2 cellular contexts compared by ENCODE assay signal in the genomic region with DNA sequence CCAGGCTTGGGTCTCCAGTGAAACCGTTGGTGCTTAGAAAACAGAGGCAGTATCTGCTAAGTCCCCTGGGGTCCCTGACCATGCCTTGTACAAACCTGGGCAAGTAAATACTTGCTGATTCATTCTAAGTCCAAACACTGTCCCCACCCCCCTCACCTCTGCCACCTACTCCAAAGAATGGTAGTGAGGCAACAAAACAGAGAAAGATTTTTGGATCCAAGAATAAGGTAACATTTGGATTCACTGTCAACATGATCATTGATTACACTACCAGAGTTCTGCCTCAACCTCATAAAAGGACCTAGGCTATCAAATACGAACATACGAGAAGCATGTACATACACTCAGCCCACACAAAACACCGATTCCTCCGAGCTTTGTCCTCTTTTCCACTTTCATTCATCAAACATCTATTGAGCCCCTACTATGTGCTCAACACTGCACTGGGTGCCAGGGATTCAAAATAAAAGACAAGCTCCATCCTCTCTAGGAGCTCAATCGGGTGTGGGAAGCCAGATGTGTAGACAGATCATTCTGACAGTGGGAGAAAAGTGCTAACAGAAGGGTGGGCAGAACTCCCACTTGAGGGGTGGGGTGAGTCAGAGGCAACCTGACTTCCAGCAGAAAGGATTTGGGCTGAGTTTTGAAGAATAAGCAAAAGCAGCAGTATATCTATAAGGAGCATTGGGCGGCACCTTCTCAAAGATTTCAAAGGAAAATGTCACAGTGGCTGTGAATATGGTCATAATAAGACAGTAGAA.
TF ChIP-seq lines count a peak whose summit lies in the region.

No MANE protein-coding gene starts in this region.

TF ChIP-seq in liver, 16 proteins besides CTCF, POLR2A, EP300 and RAD21:
- TF ChIP-seq, protein P1, sequence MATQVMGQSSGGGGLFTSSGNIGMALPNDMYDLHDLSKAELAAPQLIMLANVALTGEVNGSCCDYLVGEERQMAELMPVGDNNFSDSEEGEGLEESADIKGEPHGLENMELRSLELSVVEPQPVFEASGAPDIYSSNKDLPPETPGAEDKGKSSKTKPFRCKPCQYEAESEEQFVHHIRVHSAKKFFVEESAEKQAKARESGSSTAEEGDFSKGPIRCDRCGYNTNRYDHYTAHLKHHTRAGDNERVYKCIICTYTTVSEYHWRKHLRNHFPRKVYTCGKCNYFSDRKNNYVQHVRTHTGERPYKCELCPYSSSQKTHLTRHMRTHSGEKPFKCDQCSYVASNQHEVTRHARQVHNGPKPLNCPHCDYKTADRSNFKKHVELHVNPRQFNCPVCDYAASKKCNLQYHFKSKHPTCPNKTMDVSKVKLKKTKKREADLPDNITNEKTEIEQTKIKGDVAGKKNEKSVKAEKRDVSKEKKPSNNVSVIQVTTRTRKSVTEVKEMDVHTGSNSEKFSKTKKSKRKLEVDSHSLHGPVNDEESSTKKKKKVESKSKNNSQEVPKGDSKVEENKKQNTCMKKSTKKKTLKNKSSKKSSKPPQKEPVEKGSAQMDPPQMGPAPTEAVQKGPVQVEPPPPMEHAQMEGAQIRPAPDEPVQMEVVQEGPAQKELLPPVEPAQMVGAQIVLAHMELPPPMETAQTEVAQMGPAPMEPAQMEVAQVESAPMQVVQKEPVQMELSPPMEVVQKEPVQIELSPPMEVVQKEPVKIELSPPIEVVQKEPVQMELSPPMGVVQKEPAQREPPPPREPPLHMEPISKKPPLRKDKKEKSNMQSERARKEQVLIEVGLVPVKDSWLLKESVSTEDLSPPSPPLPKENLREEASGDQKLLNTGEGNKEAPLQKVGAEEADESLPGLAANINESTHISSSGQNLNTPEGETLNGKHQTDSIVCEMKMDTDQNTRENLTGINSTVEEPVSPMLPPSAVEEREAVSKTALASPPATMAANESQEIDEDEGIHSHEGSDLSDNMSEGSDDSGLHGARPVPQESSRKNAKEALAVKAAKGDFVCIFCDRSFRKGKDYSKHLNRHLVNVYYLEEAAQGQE (IDR thresholded peaks at IDR 0.05): peak; percentile 35
- TF ChIP-seq RXRA (IDR thresholded peaks at IDR 0.05): peak; percentile 24 to 76
- TF ChIP-seq, protein P2, sequence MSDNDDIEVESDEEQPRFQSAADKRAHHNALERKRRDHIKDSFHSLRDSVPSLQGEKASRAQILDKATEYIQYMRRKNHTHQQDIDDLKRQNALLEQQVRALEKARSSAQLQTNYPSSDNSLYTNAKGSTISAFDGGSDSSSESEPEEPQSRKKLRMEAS (IDR thresholded peaks at IDR 0.05): peak; percentile 41
- peak; percentile 32 for TF ChIP-seq FOXA1 (IDR thresholded peaks at IDR 0.05)
- TF ChIP-seq GABPA (IDR thresholded peaks at IDR 0.05 in 1 of 2, conservative IDR thresholded peaks at IDR 0.05 in 1 of 2): no peak
- peak in 1 of 2 donors; percentile 47 for TF ChIP-seq JUND (IDR thresholded peaks at IDR 0.05)
- peak; percentile 49 to 79 for TF ChIP-seq HNF4A (conservative IDR thresholded peaks at IDR 0.05)
- peak; percentile 56 for TF ChIP-seq YY1 (IDR thresholded peaks at IDR 0.05)
- no peak for TF ChIP-seq NR2F2 (IDR thresholded peaks at IDR 0.05)
- TF ChIP-seq, protein P3, sequence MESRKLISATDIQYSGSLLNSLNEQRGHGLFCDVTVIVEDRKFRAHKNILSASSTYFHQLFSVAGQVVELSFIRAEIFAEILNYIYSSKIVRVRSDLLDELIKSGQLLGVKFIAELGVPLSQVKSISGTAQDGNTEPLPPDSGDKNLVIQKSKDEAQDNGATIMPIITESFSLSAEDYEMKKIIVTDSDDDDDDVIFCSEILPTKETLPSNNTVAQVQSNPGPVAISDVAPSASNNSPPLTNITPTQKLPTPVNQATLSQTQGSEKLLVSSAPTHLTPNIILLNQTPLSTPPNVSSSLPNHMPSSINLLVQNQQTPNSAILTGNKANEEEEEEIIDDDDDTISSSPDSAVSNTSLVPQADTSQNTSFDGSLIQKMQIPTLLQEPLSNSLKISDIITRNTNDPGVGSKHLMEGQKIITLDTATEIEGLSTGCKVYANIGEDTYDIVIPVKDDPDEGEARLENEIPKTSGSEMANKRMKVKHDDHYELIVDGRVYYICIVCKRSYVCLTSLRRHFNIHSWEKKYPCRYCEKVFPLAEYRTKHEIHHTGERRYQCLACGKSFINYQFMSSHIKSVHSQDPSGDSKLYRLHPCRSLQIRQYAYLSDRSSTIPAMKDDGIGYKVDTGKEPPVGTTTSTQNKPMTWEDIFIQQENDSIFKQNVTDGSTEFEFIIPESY (IDR thresholded peaks at IDR 0.05): no peak
- peak; percentile 27 for TF ChIP-seq SP1 (IDR thresholded peaks at IDR 0.05)
- TF ChIP-seq FOXA2 (IDR thresholded peaks at IDR 0.05): peak; percentile 67

TF ChIP-seq in HepG2, 621 proteins besides CTCF, POLR2A, EP300 and RAD21 (continued from another document):
- TF ChIP-seq, protein P4, sequence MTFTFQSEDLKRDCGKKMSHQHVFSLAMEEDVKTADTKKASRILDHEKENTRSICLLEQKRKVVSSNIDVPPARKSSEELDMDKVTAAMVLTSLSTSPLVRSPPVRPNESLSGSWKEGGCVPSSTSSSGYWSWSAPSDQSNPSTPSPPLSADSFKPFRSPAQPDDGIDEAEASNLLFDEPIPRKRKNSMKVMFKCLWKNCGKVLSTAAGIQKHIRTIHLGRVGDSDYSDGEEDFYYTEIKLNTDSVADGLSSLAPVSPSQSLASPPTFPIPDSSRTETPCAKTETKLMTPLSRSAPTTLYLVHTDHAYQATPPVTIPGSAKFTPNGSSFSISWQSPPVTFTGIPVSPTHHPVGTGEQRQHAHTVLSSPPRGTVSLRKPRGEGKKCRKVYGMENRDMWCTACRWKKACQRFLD (CRISPR knock-in tag; IDR thresholded peaks at IDR 0.05; ENCODE audit: borderline replicate concordance): no peak
- TF ChIP-seq RBM39 (IDR thresholded peaks at IDR 0.05; ENCODE audit: low read depth, low read length, poor library complexity, severe bottlenecking) (no peak), SRSF4 (IDR thresholded peaks at IDR 0.05; ENCODE audit: low read depth, low read length, poor library complexity, severe bottlenecking) (no peak), POLR2AphosphoS2 (IDR thresholded peaks at IDR 0.05; ENCODE audit: low read depth, low read length) (no peak), POLR2AphosphoS5 (IDR thresholded peaks at IDR 0.05; ENCODE audit: low read depth, low read length) (no peak), JUN (CRISPR knock-in tag; IDR thresholded peaks at IDR 0.05) (no peak), SOX6 (IDR thresholded peaks at IDR 0.05) (no peak), SOX6 (CRISPR knock-in tag; IDR thresholded peaks at IDR 0.05) (no peak), PITX1 (CRISPR knock-in tag; IDR thresholded peaks at IDR 0.05) (no peak), RBM22 (optimal IDR thresholded peaks at IDR 0.05; ENCODE audit: low read length) (no peak), TRIM24 (CRISPR knock-in tag; IDR thresholded peaks at IDR 0.05) (no peak), SIX4 (CRISPR knock-in tag; IDR thresholded peaks at IDR 0.05) (no peak), AGO2 (optimal IDR thresholded peaks at IDR 0.05; ENCODE audit: low read depth, low read length) (no peak), IKZF1 (IDR thresholded peaks at IDR 0.05) (no peak), NFYC (CRISPR knock-in tag; IDR thresholded peaks at IDR 0.05) (no peak), ZNF274 (CRISPR knock-in tag; IDR thresholded peaks at IDR 0.05) (no peak)
- TF ChIP-seq, protein P5, sequence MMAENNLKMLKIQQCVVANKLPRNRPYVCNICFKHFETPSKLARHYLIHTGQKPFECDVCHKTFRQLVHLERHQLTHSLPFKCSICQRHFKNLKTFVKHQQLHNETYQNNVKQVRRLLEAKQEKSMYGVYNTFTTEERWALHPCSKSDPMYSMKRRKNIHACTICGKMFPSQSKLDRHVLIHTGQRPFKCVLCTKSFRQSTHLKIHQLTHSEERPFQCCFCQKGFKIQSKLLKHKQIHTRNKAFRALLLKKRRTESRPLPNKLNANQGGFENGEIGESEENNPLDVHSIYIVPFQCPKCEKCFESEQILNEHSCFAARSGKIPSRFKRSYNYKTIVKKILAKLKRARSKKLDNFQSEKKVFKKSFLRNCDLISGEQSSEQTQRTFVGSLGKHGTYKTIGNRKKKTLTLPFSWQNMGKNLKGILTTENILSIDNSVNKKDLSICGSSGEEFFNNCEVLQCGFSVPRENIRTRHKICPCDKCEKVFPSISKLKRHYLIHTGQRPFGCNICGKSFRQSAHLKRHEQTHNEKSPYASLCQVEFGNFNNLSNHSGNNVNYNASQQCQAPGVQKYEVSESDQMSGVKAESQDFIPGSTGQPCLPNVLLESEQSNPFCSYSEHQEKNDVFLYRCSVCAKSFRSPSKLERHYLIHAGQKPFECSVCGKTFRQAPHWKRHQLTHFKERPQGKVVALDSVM (CRISPR knock-in tag; IDR thresholded peaks at IDR 0.05): no peak
- TF ChIP-seq, protein P6, sequence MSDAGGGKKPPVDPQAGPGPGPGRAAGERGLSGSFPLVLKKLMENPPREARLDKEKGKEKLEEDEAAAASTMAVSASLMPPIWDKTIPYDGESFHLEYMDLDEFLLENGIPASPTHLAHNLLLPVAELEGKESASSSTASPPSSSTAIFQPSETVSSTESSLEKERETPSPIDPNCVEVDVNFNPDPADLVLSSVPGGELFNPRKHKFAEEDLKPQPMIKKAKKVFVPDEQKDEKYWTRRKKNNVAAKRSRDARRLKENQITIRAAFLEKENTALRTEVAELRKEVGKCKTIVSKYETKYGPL (CRISPR knock-in tag; IDR thresholded peaks at IDR 0.05): no peak
